ENCODE assay signal across 8 cellular contexts in the genomic region with DNA sequence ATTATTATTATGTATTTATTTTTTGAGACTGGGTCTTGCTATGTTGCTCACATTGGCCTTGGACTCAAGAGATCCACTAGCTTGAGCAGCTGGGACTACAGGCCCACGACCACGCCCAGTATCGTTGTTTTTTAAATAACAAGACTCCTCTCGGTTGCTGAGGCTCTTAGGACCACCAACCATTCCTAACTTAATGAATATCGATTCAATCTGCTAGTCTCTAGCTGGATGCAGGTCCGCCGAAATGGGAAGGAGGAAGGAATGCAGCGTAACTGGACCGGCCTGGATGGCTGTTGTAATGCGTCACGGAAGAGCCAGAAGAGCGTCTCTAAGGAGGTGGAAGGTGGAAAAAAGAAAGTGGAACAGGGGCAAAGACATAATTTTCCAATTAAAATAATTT. TPM values are rescaled to one million over a fixed set of nuclear protein-coding genes. Genes with fewer than 3 reads are reported as not detected.
A peak's percentile ranks its signal among the peaks of the same experiment; 100 is the strongest.
DNase-seq lines count a peak whose midpoint lies in the region; ATAC-seq, FAIRE-seq and TF ChIP-seq lines count a peak whose summit lies in the region.

No MANE protein-coding gene starts in this region.

- TF ChIP-seq CTCF in NB4 (IDR thresholded peaks at IDR 0.05; ENCODE audit: low read depth, low read length) (no peak), H1 (IDR thresholded peaks at IDR 0.05; ENCODE audit: control extremely low read depth in 1 of 3, insufficient read depth in 1 of 3, low read depth in 1 of 3, low read length in 3 of 3) (no peak), nephron progenitor cell (IDR thresholded peaks at IDR 0.05) (no peak)

- no peak overlapping the region for H2BK5ac ChIP-seq in H1 (ENCODE audit: low read depth, low read length)

- no peak overlapping the region for H3K4ac ChIP-seq in H1 (replicated peaks; ENCODE audit: insufficient read length, low read depth, low read length)

- H3K14ac ChIP-seq in H1 (ENCODE audit: insufficient read length): no peak overlapping the region

- DNase-seq in CD1c-positive myeloid dendritic cell (ENCODE audit: extremely low spot score): peak; percentile 32
- no peak for DNase-seq in NB4 (ENCODE audit: low read depth)
- no peak for DNase-seq in H1 (ENCODE audit: low read depth in 1 of 2, low spot score in 2 of 2)
- DNase-seq in nephron progenitor cell: no peak
- no peak for DNase-seq in DMS153 (lab: John Stamatoyannopoulos, UW)
- DNase-seq in ACHN: no peak
- no peak for DNase-seq in HCEC 1CT

- H3K36me3 Mint-ChIP-seq in nephron progenitor cell (ENCODE audit: low read depth): no peaks in the 10 kb centered on the region

- H4K8ac ChIP-seq in H1 (ENCODE audit: extremely low read depth, insufficient read depth, low read length): no peak overlapping the region

- TF ChIP-seq POLR2A in NB4 (IDR thresholded peaks at IDR 0.05; ENCODE audit: extremely low read depth, insufficient read length) (no peak), H1 (IDR thresholded peaks at IDR 0.05; ENCODE audit: control extremely low read depth in 1 of 2, low read depth in 2 of 2, low read length in 2 of 2) (no peak)

- no peak overlapping the region for H2BK120ac ChIP-seq in H1 (replicated peaks; ENCODE audit: low read depth, low read length)

- ATAC-seq in GM21717 (IDR thresholded peaks at IDR 0.05; ENCODE audit: unreplicated experiment): no peak

- POLR2A ChIA-PET in H1 (lab: Charles Lee; ENCODE audit: partially characterized antibody): interaction anchor here (0.6 to 2.6 kb wide), 7 partner anchors 10 to 328 kb away, joined by 3 to 12 read pairs (median 3); no protein-coding TSS in a partner anchor

- H3K4me3 Mint-ChIP-seq in nephron progenitor cell: peak overlapping the region; percentile 87

- no peak for TF ChIP-seq RAD21 in H1 (IDR thresholded peaks at IDR 0.05 in 1 of 2, conservative IDR thresholded peaks at IDR 0.05 in 1 of 2; ENCODE audit: low read depth in 2 of 2, low read length in 2 of 2)

- no peak overlapping the region for H3K27ac ChIP-seq in H1 (ENCODE audit: low read depth, low read length)

- H3K27ac Mint-ChIP-seq in nephron progenitor cell: no peak overlapping the region

- no peak overlapping the region for H3K18ac ChIP-seq in H1 (ENCODE audit: extremely low read depth, low read length)

- no peak overlapping the region for H4K5ac ChIP-seq in H1 (ENCODE audit: insufficient read length, low read depth, low read length)

- H3K9ac ChIP-seq in H1 (replicated peaks in 1 of 4; ENCODE audit: extremely low read depth in 1 of 4, low read depth in 3 of 4, low read length in 3 of 4): no peak overlapping the region

- no peak overlapping the region for H3K23ac ChIP-seq in H1 (ENCODE audit: insufficient read length)

- no peak overlapping the region for H2BK15ac ChIP-seq in H1 (ENCODE audit: low read length)

- in situ Hi-C loops in ACHN (cut with HindIII; ENCODE audit: low pct_ligation_motif_present, low pct_unique_long_range_greater_than_20kb, low sequenced_read_pairs): no loop called here

- H3K27me3 ChIP-seq in H1 (replicated peaks in 1 of 4; ENCODE audit: control insufficient read depth in 3 of 4, extremely low read depth in 1 of 4, insufficient read depth in 3 of 4, low read length in 3 of 4): peaks cover 0 to 12% (median 6%) of the 10 kb centered on the region in 4 experiments; a peak in 6 of 7 replicates

- CTCF ChIA-PET in H1 (lab: Charles Lee; ENCODE audit: partially characterized antibody): interaction anchor here (0.5 to 2.6 kb wide), 2 partner anchors 37 to 184 kb away, joined by 4 to 9 read pairs; no protein-coding TSS in a partner anchor

- H4K20me1 ChIP-seq in H1 (replicated peaks in 1 of 2; ENCODE audit: control insufficient read depth in 1 of 2, insufficient read depth in 2 of 2, low read length in 2 of 2): peaks cover 0 to 5% of the 10 kb centered on the region in 2 experiments

- WGBS in H1 (ENCODE audit: extremely low coverage in 1 of 2, insufficient coverage in 1 of 2, insufficient read length in 1 of 2, insufficient replicate concordance in 2 of 2, low coverage in 1 of 2, low lambda C conversion rate in 2 of 2, missing lambda C conversion rate in 1 of 2), 2 experiments: 57% methylated on average over 12 of the region's 12 CpGs; no CpG with 5 or more reads in 1 of the 2 experiments

- no peak overlapping the region; the same call in 1 of the 2 replicates for H2AK5ac ChIP-seq in H1 (ENCODE audit: low read depth, low read length)

- peaks cover 0 to 13% (median 0%) of the 10 kb centered on the region in 4 experiments; a peak in 1 of 8 replicates for H3K36me3 ChIP-seq in H1 (ENCODE audit: control insufficient read depth in 2 of 4, insufficient read depth in 4 of 4, low read length in 3 of 4)

- no peaks in the 10 kb centered on the region for H3K9me3 Mint-ChIP-seq in nephron progenitor cell

- H3K4me1 ChIP-seq in H1 (replicated peaks in 1 of 4; ENCODE audit: control insufficient read depth in 3 of 4, insufficient read depth in 4 of 4, low read length in 3 of 4): peaks cover 6 to 28% (median 22%) of the 10 kb centered on the region in 4 experiments

- no peak overlapping the region; the same call in 1 of the 2 replicates for H2BK12ac ChIP-seq in H1 (ENCODE audit: low read depth, low read length)

- H3K4me3 ChIP-seq in NB4 (ENCODE audit: low read depth, low read length): peak overlapping the region; percentile 74
- peak overlapping the region in 2 of 4 experiments; percentile 72 to 80; a peak in 4 of 8 replicates for H3K4me3 ChIP-seq in H1 (ENCODE audit: extremely low read depth in 1 of 4, insufficient read depth in 2 of 4, low read depth in 3 of 4, low read length in 4 of 4)

- no peak overlapping the region for H4K91ac ChIP-seq in H1 (replicated peaks; ENCODE audit: insufficient read length, low read length)

- H3K27me3 Mint-ChIP-seq in nephron progenitor cell (ENCODE audit: low read depth, poor library complexity): peaks cover 6% of the 10 kb centered on the region

- peaks cover 7% of the 10 kb centered on the region; the same call in 1 of the 2 replicates for H3K79me1 ChIP-seq in H1 (ENCODE audit: low read depth, low read length)

- no peak overlapping the region for H3K56ac ChIP-seq in H1 (replicated peaks; ENCODE audit: insufficient read length, low read depth, low read length)

- peak overlapping the region; percentile 74 to 95 for H3K4me2 ChIP-seq in H1 (ENCODE audit: insufficient read depth in 1 of 2, low read depth in 2 of 2, low read length in 2 of 2)

- H3K79me2 ChIP-seq in H1 (ENCODE audit: control insufficient read depth in 1 of 2, insufficient read depth in 2 of 2, low read length in 2 of 2): peaks cover 0 to 17% of the 10 kb centered on the region in 2 experiments; a peak in 2 of 4 replicates

- no peak for TF ChIP-seq EP300 in H1 (IDR thresholded peaks at IDR 0.05; ENCODE audit: borderline replicate concordance in 1 of 2, low read depth in 2 of 2, low read length in 2 of 2)

- no peak overlapping the region for H2BK20ac ChIP-seq in H1 (ENCODE audit: low read length)

- H3K23me2 ChIP-seq in H1 (ENCODE audit: low read depth, low read length): peaks cover 12% of the 10 kb centered on the region; the same call in 1 of the 2 replicates

- peaks cover 75% of the 10 kb centered on the region for H3K4me1 Mint-ChIP-seq in nephron progenitor cell

- FAIRE-seq in H1 (lab: Jason Lieb, UNC): no peak

- H3K9me3 ChIP-seq in H1 (ENCODE audit: insufficient read depth in 2 of 2, low read depth in 1 of 2, low read length in 1 of 2): no peaks in the 10 kb centered on the region

- H2AFZ ChIP-seq in H1 (ENCODE audit: low read length): no peak overlapping the region

TF ChIP-seq in H1, 55 proteins besides CTCF, POLR2A, EP300 and RAD21 (continues in another document):
- peak; percentile 82 for TF ChIP-seq SP1 (IDR thresholded peaks at IDR 0.05; ENCODE audit: low read depth, low read length)
- TF ChIP-seq SP2 (IDR thresholded peaks at IDR 0.05; ENCODE audit: low read length): no peak
- peak; percentile 66; the same call in 1 of the 2 replicates for TF ChIP-seq TEAD4 (IDR thresholded peaks at IDR 0.05; ENCODE audit: low read depth, low read length)
- no peak for TF ChIP-seq TCF12 (IDR thresholded peaks at IDR 0.05; ENCODE audit: low read depth, low read length)
- no peak for TF ChIP-seq CBX5 (IDR thresholded peaks at IDR 0.05; ENCODE audit: low read depth, low read length)
- TF ChIP-seq SP4 (IDR thresholded peaks at IDR 0.05; ENCODE audit: low read length): no peak
- 0 out of 2 replicates have a peak, but pooled peaks have one; percentile 13 for TF ChIP-seq CREB1 (IDR thresholded peaks at IDR 0.05)
- TF ChIP-seq, protein P1, sequence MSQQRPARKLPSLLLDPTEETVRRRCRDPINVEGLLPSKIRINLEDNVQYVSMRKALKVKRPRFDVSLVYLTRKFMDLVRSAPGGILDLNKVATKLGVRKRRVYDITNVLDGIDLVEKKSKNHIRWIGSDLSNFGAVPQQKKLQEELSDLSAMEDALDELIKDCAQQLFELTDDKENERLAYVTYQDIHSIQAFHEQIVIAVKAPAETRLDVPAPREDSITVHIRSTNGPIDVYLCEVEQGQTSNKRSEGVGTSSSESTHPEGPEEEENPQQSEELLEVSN (IDR thresholded peaks at IDR 0.05): no peak
- TF ChIP-seq, protein P2, sequence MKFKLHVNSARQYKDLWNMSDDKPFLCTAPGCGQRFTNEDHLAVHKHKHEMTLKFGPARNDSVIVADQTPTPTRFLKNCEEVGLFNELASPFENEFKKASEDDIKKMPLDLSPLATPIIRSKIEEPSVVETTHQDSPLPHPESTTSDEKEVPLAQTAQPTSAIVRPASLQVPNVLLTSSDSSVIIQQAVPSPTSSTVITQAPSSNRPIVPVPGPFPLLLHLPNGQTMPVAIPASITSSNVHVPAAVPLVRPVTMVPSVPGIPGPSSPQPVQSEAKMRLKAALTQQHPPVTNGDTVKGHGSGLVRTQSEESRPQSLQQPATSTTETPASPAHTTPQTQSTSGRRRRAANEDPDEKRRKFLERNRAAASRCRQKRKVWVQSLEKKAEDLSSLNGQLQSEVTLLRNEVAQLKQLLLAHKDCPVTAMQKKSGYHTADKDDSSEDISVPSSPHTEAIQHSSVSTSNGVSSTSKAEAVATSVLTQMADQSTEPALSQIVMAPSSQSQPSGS (IDR thresholded peaks at IDR 0.05; ENCODE audit: low read length): no peak

RNA-seq across cellular contexts. Expression of a gene that starts 1.7 kb away (rescaled TPM):
- total RNA-seq in H1 (2021; fragmentation: NEBNext Ultra II Directional; extraction: Animal tissue kit (Norgen Biotek cat#: 25700)): 214 and 217 TPM in 2 replicates
- polyA plus RNA-seq in H1 (2011; rRNA removed): 112 and 178 TPM in 2 replicates
- 228 TPM for polyA plus RNA-seq in H1 (2011; cell fraction: cytosol; rRNA removed)
- polyA plus RNA-seq in H1 (2011; cell fraction: nucleus; rRNA removed): 144 TPM
- 229 to 280 TPM (median 248 TPM) in 4 replicates for polyA plus RNA-seq in H1 (2012, experiment 1 of 2)
- 69.2 TPM for polyA plus RNA-seq in H1 (2012, experiment 2 of 2)
- 228 TPM for polyA plus RNA-seq in H1 (2013, experiment 1 of 2)
- 226 TPM for polyA plus RNA-seq in H1 (2013, experiment 2 of 2)
- 230 and 269 TPM in 2 replicates for polyA minus RNA-seq in H1 (2011; rRNA and poly(A)+ RNA removed)
- polyA minus RNA-seq in H1 (2011; cell fraction: cytosol; rRNA and poly(A)+ RNA removed): 74.2 TPM
- polyA minus RNA-seq in H1 (2011; cell fraction: nucleus; rRNA and poly(A)+ RNA removed): 106 TPM
